11 cellular contexts compared by ENCODE assay signal in genomic region chr2:118055512-118056164, GRCh38. TPM values are rescaled to one million over a fixed set of nuclear protein-coding genes. Genes with fewer than 3 reads are reported as not detected.
DNase-seq lines count a peak whose midpoint lies in the region; ATAC-seq, FAIRE-seq and TF ChIP-seq lines count a peak whose summit lies in the region.
"Had no signal": no experiment of that assay in that cellular context is flagged by ENCODE, and none has a peak within 500 bp of the region (broad histone marks: within the 10 kb centered on the region; RNA-seq: fewer than 3 reads in every experiment).

No MANE protein-coding gene starts in this region.

- no peak for FAIRE-seq in H54 (lab: Jason Lieb, UNC)

- no peak for TF ChIP-seq POLR2A in H54 (IDR thresholded peaks at IDR 0.05; ENCODE audit: low read depth, low read length)

- TF ChIP-seq CTCF in left lung (IDR thresholded peaks at IDR 0.05), result no peak

- intact Hi-C loops in left lung (cut with DNase I), result no loop called here

- no peak for DNase-seq in left lung
- no peak for DNase-seq in H54 (ENCODE audit: insufficient read length, low spot score)
- DNase-seq in ureter (ENCODE audit: low spot score), result no peak
- no peak for DNase-seq in amygdala (lab: John Stamatoyannopoulos, UW)
- no peak for DNase-seq in activated gamma-delta T cell (lab: John Stamatoyannopoulos, UW)
- DNase-seq: NK-92 treated with Interleukin-12 subunit alpha and Interleukin-12 subunit beta, amount 100 ng/mL, for 24 hours; stimulated activated CD4-positive, alpha-beta T cell treated with anti-CD3 and anti-CD28 coated beads, Interleukin-4, amount 100 ng/mL, for 4 hours had no signal

- H3K9me3 ChIP-seq in left lung, result no peaks in the 10 kb centered on the region
- H3K9me3 ChIP-seq: gastrocnemius medialis had no signal

- peak; percentile 79 for ATAC-seq in GM18520 (IDR thresholded peaks at IDR 0.05; ENCODE audit: unreplicated experiment)
- ATAC-seq in GM21723 (IDR thresholded peaks at IDR 0.05; ENCODE audit: unreplicated experiment), result peak; percentile 87
- peak; percentile 85 for ATAC-seq in HG03432 (IDR thresholded peaks at IDR 0.05; ENCODE audit: unreplicated experiment)
- ATAC-seq in left lung, result peak; percentile 34
- ATAC-seq: gastrocnemius medialis had no signal

- peak overlapping the region in 1 of 2 donors; percentile 54 for H3K27ac ChIP-seq in left lung
- H3K27ac ChIP-seq: gastrocnemius medialis had no signal

- H3K27me3 ChIP-seq in left lung, result peaks cover 0 to 7% of the 10 kb centered on the region in 2 donors

- no peak overlapping the region for H3K4me3 ChIP-seq in left lung
- H3K4me3 ChIP-seq: gastrocnemius medialis had no signal

- no peaks in the 10 kb centered on the region for H3K36me3 ChIP-seq in left lung
- H3K36me3 ChIP-seq: gastrocnemius medialis had no signal

- peaks cover 4 to 32% of the 10 kb centered on the region in 2 donors for H3K4me1 ChIP-seq in left lung
- H3K4me1 ChIP-seq: gastrocnemius medialis had no signal

RNA-seq across cellular contexts. Expression of gene INSIG2, which starts 32.6 kb away (rescaled TPM):
- total RNA-seq in left lung (10 to 100 TPM; 31.5 to 35.4 TPM), ureter (14.3 TPM)

RNA-seq across cellular contexts. Expression of gene CCDC93, which starts 41.8 kb away (rescaled TPM):
- total RNA-seq in left lung (10 to 100 TPM; 30.2 to 49.0 TPM), ureter (36.4 TPM)

Comparison
In these comparisons a context has a peak if more than half of its experiments do, and no peak if none do; other contexts are left out.
1. ATAC-seq: peak in every context shown above with its lines; median percentile 87 in GM21723; 85 in HG03432; 79 in GM18520; 34 in left lung.